7 cellular contexts compared by ENCODE assay signal in the genomic region with DNA sequence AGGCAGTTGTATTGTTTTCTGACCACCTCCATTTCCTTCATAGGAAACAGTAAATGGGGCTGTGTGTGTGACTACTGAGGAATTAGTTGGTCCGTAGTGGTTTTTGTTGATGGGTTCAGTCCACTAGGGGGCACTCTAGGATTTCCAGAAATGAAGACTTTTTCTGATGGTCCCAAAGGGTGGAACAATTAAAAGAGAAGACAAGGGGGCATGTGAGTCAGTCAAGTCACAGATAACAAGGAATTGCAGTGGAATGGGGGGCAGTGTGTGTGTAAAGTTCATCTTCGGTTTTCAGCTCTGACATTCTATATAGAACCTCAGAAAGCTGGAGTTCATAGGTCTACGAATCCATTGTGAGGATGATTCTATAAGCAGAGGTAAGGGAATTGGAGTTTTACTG.
A peak's percentile ranks its signal among the peaks of the same experiment; 100 is the strongest.
DNase-seq lines count a peak whose midpoint lies in the region; ATAC-seq and TF ChIP-seq lines count a peak whose summit lies in the region.

No MANE protein-coding gene starts in this region.

- no peak for TF ChIP-seq POLR2A in NB4 (IDR thresholded peaks at IDR 0.05; ENCODE audit: extremely low read depth, insufficient read length)

- in situ Hi-C loops in astrocyte of the cerebellum (cut with HindIII; ENCODE audit: low sequenced_read_pairs), result no loop called here

- H3K4me3 ChIP-seq in NB4 (ENCODE audit: low read depth, low read length), result no peak overlapping the region
- H3K4me3 ChIP-seq in astrocyte of the cerebellum (ENCODE audit: low read depth, low read length), result no peak overlapping the region

- no peak overlapping the region for H3K4me3 Mint-ChIP-seq in neural crest cell

- H3K4me1 Mint-ChIP-seq in neural crest cell, result no peaks in the 10 kb centered on the region

- peak; percentile 49 for DNase-seq in NB4 (ENCODE audit: low read depth)
- no peak for DNase-seq in astrocyte of the cerebellum (ENCODE audit: low read depth)
- DNase-seq in neural crest cell (ENCODE audit: low read depth, low spot score), result no peak
- DNase-seq in retina, result no peak

- no peaks in the 10 kb centered on the region for H3K9me3 Mint-ChIP-seq in neural crest cell

- no peak for ATAC-seq in HG02884 (IDR thresholded peaks at IDR 0.05; ENCODE audit: unreplicated experiment)
- no peak for ATAC-seq in GM19324 (IDR thresholded peaks at IDR 0.05; ENCODE audit: low FRiP score, unreplicated experiment)

- no peak overlapping the region for H3K27ac Mint-ChIP-seq in neural crest cell (ENCODE audit: unreplicated experiment)

- H3K27me3 Mint-ChIP-seq in neural crest cell (ENCODE audit: low read depth), result peaks cover 72% of the 10 kb centered on the region

- peak; percentile 60 for TF ChIP-seq CTCF in GM12873 (IDR thresholded peaks at IDR 0.05; ENCODE audit: insufficient read depth, low read depth, low read length, missing control alignments)
- peak; percentile 63 for TF ChIP-seq CTCF in NB4 (IDR thresholded peaks at IDR 0.05; ENCODE audit: low read depth, low read length)
- TF ChIP-seq CTCF in astrocyte of the cerebellum (IDR thresholded peaks at IDR 0.05; ENCODE audit: low read depth, low read length, missing control alignments), result peak; percentile 46
- peak; percentile 59 for TF ChIP-seq CTCF in neural crest cell (conservative IDR thresholded peaks at IDR 0.05)

- H3K36me3 Mint-ChIP-seq in neural crest cell (ENCODE audit: low read depth), result no peaks in the 10 kb centered on the region
